ENCODE assay signal across 1 cellular context in the genomic region with DNA sequence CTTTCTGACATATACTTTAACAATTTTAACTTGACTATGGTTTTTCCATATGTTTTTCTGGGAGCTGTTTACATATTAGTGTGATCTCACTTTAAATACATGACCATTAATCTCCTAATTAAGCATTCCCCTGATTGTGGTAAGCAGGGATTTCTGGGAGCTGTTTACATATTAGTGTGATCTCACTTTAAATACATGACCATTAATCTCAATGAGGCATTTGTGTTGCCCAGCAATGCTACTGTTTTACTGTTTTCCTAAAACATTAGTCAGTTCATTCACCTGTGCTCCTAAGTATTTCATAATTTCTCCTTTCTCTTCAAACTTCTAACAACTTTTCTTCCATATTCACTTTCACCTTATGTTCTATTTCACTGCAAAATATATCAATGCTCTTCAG.
TF ChIP-seq lines count a peak whose summit lies in the region.

No MANE protein-coding gene starts in this region.

TF ChIP-seq in HepG2, 621 proteins besides CTCF, POLR2A, EP300 and RAD21:
- TF ChIP-seq ZNF124 (CRISPR knock-in tag; IDR thresholded peaks at IDR 0.05): no peak
- TF ChIP-seq, protein P1, sequence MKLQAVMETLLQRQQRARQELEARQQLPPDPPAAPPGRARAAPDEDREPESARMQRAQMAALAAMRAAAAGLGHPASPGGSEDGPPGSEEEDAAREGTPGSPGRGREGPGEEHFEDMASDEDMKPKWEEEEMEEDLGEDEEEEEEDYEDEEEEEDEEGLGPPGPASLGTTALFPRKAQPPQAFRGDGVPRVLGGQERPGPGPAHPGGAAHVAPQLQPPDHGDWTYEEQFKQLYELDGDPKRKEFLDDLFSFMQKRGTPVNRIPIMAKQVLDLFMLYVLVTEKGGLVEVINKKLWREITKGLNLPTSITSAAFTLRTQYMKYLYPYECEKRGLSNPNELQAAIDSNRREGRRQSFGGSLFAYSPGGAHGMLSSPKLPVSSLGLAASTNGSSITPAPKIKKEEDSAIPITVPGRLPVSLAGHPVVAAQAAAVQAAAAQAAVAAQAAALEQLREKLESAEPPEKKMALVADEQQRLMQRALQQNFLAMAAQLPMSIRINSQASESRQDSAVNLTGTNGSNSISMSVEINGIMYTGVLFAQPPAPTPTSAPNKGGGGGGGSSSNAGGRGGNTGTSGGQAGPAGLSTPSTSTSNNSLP (IDR thresholded peaks at IDR 0.05; ENCODE audit: low read depth, low read length): 0 out of 2 replicates have a peak, but pooled peaks have one; percentile 29
- no peak for TF ChIP-seq ATM (IDR thresholded peaks at IDR 0.05; ENCODE audit: borderline replicate concordance)
- TF ChIP-seq RXRB (CRISPR knock-in tag; IDR thresholded peaks at IDR 0.05; ENCODE audit: borderline replicate concordance): 0 out of 2 replicates have a peak, but pooled peaks have one; percentile 8
